17 cellular contexts compared by ENCODE assay signal in genomic region chr2:6082619-6083018, GRCh38.
"Had no signal": no experiment of that assay in that cellular context is flagged by ENCODE, and none has a peak within 500 bp of the region (broad histone marks: within the 10 kb centered on the region; RNA-seq: fewer than 3 reads in every experiment).

No MANE protein-coding gene starts in this region.

- H3K4me3 ChIP-seq: coronary artery, heart right ventricle, mucosa of descending colon, pancreas, testis, tibial nerve had no signal

- H3K4me1 Mint-ChIP-seq: naive thymus-derived CD8-positive, alpha-beta T cell; stimulated activated memory B cell treated with anti-CD40 and anti-IgM and Interleukin-4, amounts not matched to agents 10 μg/mL and 1 μg/mL and 100 μg/mL, for 72 hours had no signal

- H3K36me3 Mint-ChIP-seq: naive thymus-derived CD8-positive, alpha-beta T cell; stimulated activated memory B cell treated with anti-CD40 and anti-IgM and Interleukin-4, amounts not matched to agents 10 μg/mL and 1 μg/mL and 100 μg/mL, for 72 hours had no signal

- ATAC-seq: heart right ventricle; mucosa of descending colon; naive thymus-derived CD8-positive, alpha-beta T cell; pancreas; right cardiac atrium; stimulated activated memory B cell treated with anti-CD40 and anti-IgM and Interleukin-4, amounts not matched to agents 10 μg/mL and 1 μg/mL and 100 μg/mL, for 72 hours had no signal

- H3K27ac Mint-ChIP-seq: naive thymus-derived CD8-positive, alpha-beta T cell; progenitor cell of endocrine pancreas; stimulated activated memory B cell treated with anti-CD40 and anti-IgM and Interleukin-4, amounts not matched to agents 10 μg/mL and 1 μg/mL and 100 μg/mL, for 72 hours; stimulated activated naive CD8-positive, alpha-beta T cell treated with anti-CD3 and anti-CD28 coated beads, Interleukin-15, Interleukin-2, amounts not matched to agents 100 ng/mL and 50 ng/mL, for 24 hours had no signal

- H3K4me3 Mint-ChIP-seq: naive thymus-derived CD8-positive, alpha-beta T cell; stimulated activated memory B cell treated with anti-CD40 and anti-IgM and Interleukin-4, amounts not matched to agents 10 μg/mL and 1 μg/mL and 100 μg/mL, for 72 hours; stimulated activated naive CD8-positive, alpha-beta T cell treated with anti-CD3 and anti-CD28 coated beads, Interleukin-15, Interleukin-2, amounts not matched to agents 100 ng/mL and 50 ng/mL, for 24 hours had no signal

- H3K27me3 Mint-ChIP-seq: stimulated activated memory B cell treated with anti-CD40 and anti-IgM and Interleukin-4, amounts not matched to agents 10 μg/mL and 1 μg/mL and 100 μg/mL, for 72 hours; stimulated activated naive CD8-positive, alpha-beta T cell treated with anti-CD3 and anti-CD28 coated beads, Interleukin-15, Interleukin-2, amounts not matched to agents 100 ng/mL and 50 ng/mL, for 24 hours had no signal

- H3K27me3 ChIP-seq: pancreas, testis, tibial nerve had no signal

- H3K9me3 ChIP-seq: mucosa of descending colon, pancreas, testis, tibial nerve had no signal

- H3K4me1 ChIP-seq: testis had no signal

- H3K27ac ChIP-seq: coronary artery, heart right ventricle, pancreas, testis, tibial nerve had no signal

- H3K36me3 ChIP-seq: heart right ventricle, pancreas, tibial nerve had no signal

- DNase-seq: effector CD4-positive, alpha-beta T cell; foreskin melanocyte; heart right ventricle; kidney glomerular epithelial cell; mucosa of descending colon; naive thymus-derived CD8-positive, alpha-beta T cell; occipital lobe; pancreas; right cardiac atrium; stimulated activated CD4-positive, alpha-beta T cell treated with anti-CD3 and anti-CD28 coated beads, Interleukin-1b, Interleukin-23, amount 100 ng/mL, for 48 hours; stimulated activated CD4-positive, alpha-beta T cell treated with anti-CD3 and anti-CD28 coated beads, Interleukin-4, amount 100 ng/mL, for 24 hours; testis had no signal
